ENCODE assay signal across 16 cellular contexts in the genomic region with DNA sequence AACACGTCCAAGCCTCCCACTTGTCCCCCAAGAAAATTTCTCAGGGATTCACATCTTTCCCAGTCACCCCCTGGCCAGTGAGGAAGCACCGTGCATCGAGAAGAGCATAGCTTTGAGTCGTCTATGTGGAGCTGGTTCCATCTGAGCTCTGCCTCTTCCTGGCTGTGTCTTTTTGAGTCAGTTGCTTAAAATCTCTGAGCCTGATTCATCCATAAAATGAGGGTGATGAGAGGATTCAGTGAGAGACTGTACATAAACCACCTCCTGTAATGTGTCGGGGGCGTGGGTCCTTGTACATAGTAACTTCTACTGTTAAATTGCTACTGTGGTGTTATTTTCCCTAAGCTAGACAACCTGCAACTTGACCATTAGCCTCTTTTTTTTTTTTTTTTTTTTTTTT. TPM values are rescaled to one million over a fixed set of nuclear protein-coding genes. Genes with fewer than 3 reads are reported as not detected.
A peak's percentile ranks its signal among the peaks of the same experiment; 100 is the strongest.
DNase-seq lines count a peak whose midpoint lies in the region; ATAC-seq and TF ChIP-seq lines count a peak whose summit lies in the region.
"Had no signal": no experiment of that assay in that cellular context is flagged by ENCODE, and none has a peak within 500 bp of the region (broad histone marks: within the 10 kb centered on the region; RNA-seq: fewer than 3 reads in every experiment).

No MANE protein-coding gene starts in this region.

- no peak for TF ChIP-seq EP300 in transverse colon (IDR thresholded peaks at IDR 0.05; ENCODE audit: low read depth)

- no TSS peak for BruUV-seq in Calu3 (replicated peaks; lab: Mats Ljungman, UMichigan)

- no peaks in the 10 kb centered on the region for H3K27me3 ChIP-seq in HUES64 (ENCODE audit: insufficient read depth, low read length)
- no peaks in the 10 kb centered on the region for H3K27me3 ChIP-seq in colonic mucosa
- no peaks in the 10 kb centered on the region for H3K27me3 ChIP-seq in lower lobe of right lung (ENCODE audit: low read depth)
- H3K27me3 ChIP-seq in transverse colon: no peaks in the 10 kb centered on the region
- H3K27me3 ChIP-seq: ovary had no signal

- no peak overlapping the region for H3K4me3 ChIP-seq in HUES64 (ENCODE audit: low read length)
- no peak overlapping the region for H3K4me3 ChIP-seq in colonic mucosa
- no peak overlapping the region for H3K4me3 ChIP-seq in lower lobe of right lung
- H3K4me3 ChIP-seq in transverse colon: no peak overlapping the region
- H3K4me3 ChIP-seq: ovary had no signal

- DNase-seq in colonic mucosa: no peak
- DNase-seq in lower lobe of right lung: no peak
- DNase-seq in transverse colon: no peak
- DNase-seq in activated CD8-positive, alpha-beta T cell treated with anti-CD3 and anti-CD28 coated beads, Interleukin-2, amount 10 ng/mL, durations not matched to agents 7 days and 5 days: no peak
- DNase-seq in stimulated activated CD4-positive, alpha-beta T cell treated with anti-CD3 and anti-CD28 coated beads, Interleukin-1b, Interleukin-23, amount 100 ng/mL, for 48 hours: no peak
- DNase-seq in Calu3: no peak
- DNase-seq: activated CD4-positive, alpha-beta T cell treated with anti-CD3 and anti-CD28 coated beads for 4 hours; activated naive CD8-positive, alpha-beta T cell treated with anti-CD3 and anti-CD28 coated beads, Interleukin-2, amount 10 ng/mL, durations not matched to agents 7 days and 5 days; central memory CD4-positive, alpha-beta T cell; head of caudate nucleus; NCI-H82; ovary had no signal

- H3K9ac ChIP-seq in HUES64 (ENCODE audit: low read depth, low read length) (no peak overlapping the region), colonic mucosa (ENCODE audit: low read depth in 2 of 2, low read length in 2 of 2) (peak overlapping the region in 1 of 2 donors; percentile 56)

- no peak for TF ChIP-seq POLR2A in transverse colon (IDR thresholded peaks at IDR 0.05)

- POLR2A ChIA-PET in activated CD8-positive, alpha-beta T cell treated with anti-CD3 and anti-CD28 coated beads, Interleukin-2, amount 10 ng/mL, durations not matched to agents 7 days and 5 days (lab: Charles Lee): no interaction called here

- in situ Hi-C loops in transverse colon (cut with MboI; ENCODE audit: low pct_ligation_motif_present in 1 of 4, low pct_unique_long_range_greater_than_20kb in 1 of 4, low sequenced_read_pairs in 3 of 4): no loop called here

- H3K9me3 Mint-ChIP-seq in activated CD8-positive, alpha-beta T cell treated with anti-CD3 and anti-CD28 coated beads, Interleukin-2, amount 10 ng/mL, durations not matched to agents 7 days and 5 days (ENCODE audit: insufficient read depth): no peaks in the 10 kb centered on the region
- no peaks in the 10 kb centered on the region for H3K9me3 Mint-ChIP-seq in Calu3 (ENCODE audit: low read depth, unreplicated experiment)
- H3K9me3 Mint-ChIP-seq: activated naive CD8-positive, alpha-beta T cell treated with anti-CD3 and anti-CD28 coated beads, Interleukin-2, amount 10 ng/mL, durations not matched to agents 7 days and 5 days had no signal

- 87% methylated on average over 6 of the region's 6 CpGs for whole genome bisulfite sequencing in HUES64
- WGBS in transverse colon (ENCODE audit: low coverage in 1 of 2), 2 donors: 73% methylated on average over 6 of the region's 6 CpGs; no CpG with 5 or more reads in 1 of the 2 donors

- no peak for ATAC-seq in lower lobe of right lung
- no peak for ATAC-seq in activated CD8-positive, alpha-beta T cell treated with anti-CD3 and anti-CD28 coated beads, Interleukin-2, amount 10 ng/mL, durations not matched to agents 7 days and 5 days
- no peak for ATAC-seq in HG03196 (IDR thresholded peaks at IDR 0.05; ENCODE audit: unreplicated experiment)
- ATAC-seq: HepG2, Right ventricle myocardium inferior had no signal

- H3K36me3 ChIP-seq in HUES64 (ENCODE audit: insufficient read depth, low read length) (peaks cover 10% of the 10 kb centered on the region; the same call in 1 of the 2 replicates), colonic mucosa (no peaks in the 10 kb centered on the region), lower lobe of right lung (peaks cover 31% of the 10 kb centered on the region), transverse colon (no peaks in the 10 kb centered on the region)
- H3K36me3 ChIP-seq: ovary had no signal

- no peak for TF ChIP-seq CTCF in colonic mucosa (IDR thresholded peaks at IDR 0.05)
- TF ChIP-seq CTCF in lower lobe of right lung (IDR thresholded peaks at IDR 0.05): no peak
- TF ChIP-seq CTCF in transverse colon (IDR thresholded peaks at IDR 0.05): no peak
- no peak for TF ChIP-seq CTCF in Calu3 (IDR thresholded peaks at IDR 0.05; ENCODE audit: unreplicated experiment)

- intact Hi-C loops in colonic mucosa (cut with DNase I) (no loop called here), lower lobe of right lung (cut with DNase I) (no loop called here), transverse colon (cut with DNase I; ENCODE audit: low total_unique reads) (no loop called here), Calu3 (cut with micrococcal nuclease; ENCODE audit: unreplicated experiment) (loop anchor here (5.0 to 10.0 kb wide), 2 partner anchors 161 to 258 kb away; partner anchors contain the start of genes SCNN1A and VAMP1)

- H3K4me1 Mint-ChIP-seq in activated CD8-positive, alpha-beta T cell treated with anti-CD3 and anti-CD28 coated beads, Interleukin-2, amount 10 ng/mL, durations not matched to agents 7 days and 5 days (ENCODE audit: low read depth): peaks cover 26% of the 10 kb centered on the region
- peaks cover 54% of the 10 kb centered on the region for H3K4me1 Mint-ChIP-seq in Calu3 (ENCODE audit: low read depth, unreplicated experiment)

- H3K27ac Mint-ChIP-seq in activated CD8-positive, alpha-beta T cell treated with anti-CD3 and anti-CD28 coated beads, Interleukin-2, amount 10 ng/mL, durations not matched to agents 7 days and 5 days: no peak overlapping the region
- H3K27ac Mint-ChIP-seq in Calu3 (ENCODE audit: unreplicated experiment): no peak overlapping the region
- H3K27ac Mint-ChIP-seq: activated naive CD8-positive, alpha-beta T cell treated with anti-CD3 and anti-CD28 coated beads, Interleukin-2, amount 10 ng/mL, durations not matched to agents 7 days and 5 days had no signal

- peaks cover 59% of the 10 kb centered on the region for H3K4me1 ChIP-seq in HUES64 (ENCODE audit: insufficient read depth, low read length)
- peaks cover 31% of the 10 kb centered on the region for H3K4me1 ChIP-seq in colonic mucosa
- H3K4me1 ChIP-seq in lower lobe of right lung: peaks cover 87% of the 10 kb centered on the region
- H3K4me1 ChIP-seq in transverse colon: peaks cover 88 to 100% (median 90%) of the 10 kb centered on the region in 4 donors

- no peaks in the 10 kb centered on the region for H3K36me3 Mint-ChIP-seq in activated CD8-positive, alpha-beta T cell treated with anti-CD3 and anti-CD28 coated beads, Interleukin-2, amount 10 ng/mL, durations not matched to agents 7 days and 5 days (ENCODE audit: low read depth)
- H3K36me3 Mint-ChIP-seq in Calu3 (ENCODE audit: insufficient read depth, unreplicated experiment): peaks cover 32% of the 10 kb centered on the region
- H3K36me3 Mint-ChIP-seq: activated naive CD8-positive, alpha-beta T cell treated with anti-CD3 and anti-CD28 coated beads, Interleukin-2, amount 10 ng/mL, durations not matched to agents 7 days and 5 days had no signal

- CTCF ChIA-PET in activated CD8-positive, alpha-beta T cell treated with anti-CD3 and anti-CD28 coated beads, Interleukin-2, amount 10 ng/mL, durations not matched to agents 7 days and 5 days (lab: Charles Lee): interaction anchor here (1.0 to 2.0 kb wide), 3 partner anchors 9 to 148 kb away, joined by 3 to 5 read pairs (median 3); no protein-coding TSS in a partner anchor
- CTCF ChIA-PET in Calu3 (lab: Charles Lee): interaction anchor here (2.1 kb wide), 1 partner anchor 13 kb away, joined by 7 read pairs; the partner anchor contains the start of gene CD9

- H3K4me3 Mint-ChIP-seq in activated CD8-positive, alpha-beta T cell treated with anti-CD3 and anti-CD28 coated beads, Interleukin-2, amount 10 ng/mL, durations not matched to agents 7 days and 5 days: no peak overlapping the region
- no peak overlapping the region for H3K4me3 Mint-ChIP-seq in Calu3 (ENCODE audit: low read depth, unreplicated experiment)
- H3K4me3 Mint-ChIP-seq: activated naive CD8-positive, alpha-beta T cell treated with anti-CD3 and anti-CD28 coated beads, Interleukin-2, amount 10 ng/mL, durations not matched to agents 7 days and 5 days had no signal

- H3K27ac ChIP-seq in HUES64 (ENCODE audit: low read depth, low read length) (peak overlapping the region; percentile 88; the same call in 1 of the 2 replicates), colonic mucosa (peak overlapping the region; percentile 5), lower lobe of right lung (peak overlapping the region; percentile 86), transverse colon (peak overlapping the region; percentile 93 to 99 (median 95))
- H3K27ac ChIP-seq: ovary had no signal

- H3K9me3 ChIP-seq in HUES64 (ENCODE audit: insufficient read depth, low read depth, low read length) (no peaks in the 10 kb centered on the region), colonic mucosa (no peaks in the 10 kb centered on the region), lower lobe of right lung (no peaks in the 10 kb centered on the region), transverse colon (no peaks in the 10 kb centered on the region)
- H3K9me3 ChIP-seq: ovary had no signal

- H3K27me3 Mint-ChIP-seq in activated CD8-positive, alpha-beta T cell treated with anti-CD3 and anti-CD28 coated beads, Interleukin-2, amount 10 ng/mL, durations not matched to agents 7 days and 5 days (ENCODE audit: low read depth): peaks cover 2% of the 10 kb centered on the region
- H3K27me3 Mint-ChIP-seq in Calu3 (ENCODE audit: unreplicated experiment): no peaks in the 10 kb centered on the region
- H3K27me3 Mint-ChIP-seq: activated naive CD8-positive, alpha-beta T cell treated with anti-CD3 and anti-CD28 coated beads, Interleukin-2, amount 10 ng/mL, durations not matched to agents 7 days and 5 days had no signal

RNA-seq across cellular contexts. Expression of gene CD9, which starts 13.8 kb away (rescaled TPM):
- 112 TPM for polyA plus RNA-seq in HUES64 (2013, experiment 1 of 2)
- polyA plus RNA-seq in HUES64 (2013, experiment 2 of 2): 113 TPM
- total RNA-seq in colonic mucosa (100 to 1,000 TPM; 589 to 665 TPM), lower lobe of right lung (437 TPM), transverse colon (100 to 1,000 TPM; 207 to 668 (median 481) TPM), Calu3 (2022) (124 and 128 TPM in 2 replicates)
- 10 to 100 TPM; 11.6 to 11.9 TPM for total RNA-seq in activated CD8-positive, alpha-beta T cell treated with anti-CD3 and anti-CD28 coated beads, Interleukin-2, amount 10 ng/mL, durations not matched to agents 7 days and 5 days

Comparison
In these comparisons a context has a peak if more than half of its experiments do, and no peak if none do; other contexts are left out.
1. H3K27ac ChIP-seq: peak in every context shown above with its lines; median percentile 95 in transverse colon; 88 in HUES64; 86 in lower lobe of right lung; 5 in colonic mucosa.